ENCODE assay signal across 19 cellular contexts in the genomic region with DNA sequence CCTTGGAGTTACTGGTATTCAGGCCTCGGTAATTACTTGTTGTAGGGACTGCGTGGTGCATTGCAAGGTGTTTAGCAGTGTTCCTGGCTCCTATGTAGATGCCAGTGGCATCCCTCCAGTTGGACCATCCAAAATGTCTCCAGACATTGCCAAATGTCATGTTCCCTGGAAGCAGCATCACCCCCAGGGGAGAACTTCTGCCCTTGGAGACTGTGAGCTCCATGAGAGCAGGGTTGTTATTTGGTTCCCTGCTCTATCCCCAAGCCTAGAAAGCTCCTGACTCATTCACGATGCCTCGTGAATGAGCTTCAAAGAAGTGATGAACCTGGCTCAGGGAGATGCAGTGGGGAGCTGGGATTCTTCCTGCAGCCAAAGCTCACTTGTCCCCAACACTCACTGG. TPM values are rescaled to one million over a fixed set of nuclear protein-coding genes. Genes with fewer than 3 reads are reported as not detected.
"Had no signal": no experiment of that assay in that cellular context is flagged by ENCODE, and none has a peak within 500 bp of the region (broad histone marks: within the 10 kb centered on the region; RNA-seq: fewer than 3 reads in every experiment).

No MANE protein-coding gene starts in this region.

- H3K4me3 ChIP-seq: body of pancreas, right lobe of liver, upper lobe of left lung had no signal

- H3K9me3 ChIP-seq: body of pancreas, right lobe of liver, upper lobe of left lung had no signal

- DNase-seq: activated CD4-positive, alpha-beta memory T cell treated with anti-CD3 and anti-CD28 coated beads, Interleukin-2, amount 10 ng/mL, durations not matched to agents 7 days and 5 days; activated CD4-positive, alpha-beta T cell treated with anti-CD3 and anti-CD28 coated beads, Interleukin-2, amount 10 ng/mL, durations not matched to agents 24 days and 14 days; activated effector memory CD4-positive, alpha-beta T cell treated with Interleukin-2 at 50 U/mL for 16 hours; activated naive CD4-positive, alpha-beta T cell treated with anti-CD3 and anti-CD28 coated beads for 36 hours; activated T-cell treated with anti-CD3 and anti-CD28 coated beads, Interleukin-2, amount 50 U/mL, for 72 hours; anterior cingulate cortex; body of pancreas; caudate nucleus; effector CD4-positive, alpha-beta T cell; hippocampal formation; kidney glomerular epithelial cell; nephron progenitor cell; right lobe of liver; small intestine; upper lobe of left lung had no signal

- H3K27ac ChIP-seq: body of pancreas, right lobe of liver, upper lobe of left lung, VCaP had no signal

- H3K36me3 ChIP-seq: right lobe of liver, upper lobe of left lung had no signal

- FAIRE-seq: endometrium, frontal cortex, small intestine had no signal

- H3K27me3 ChIP-seq: body of pancreas, right lobe of liver, upper lobe of left lung had no signal

RNA-seq across cellular contexts. Expression of gene CD248, which starts 4.8 kb away (rescaled TPM):
- total RNA-seq: activated CD4-positive, alpha-beta memory T cell treated with anti-CD3 and anti-CD28 coated beads, Interleukin-2, amount 10 ng/mL, durations not matched to agents 7 days and 5 days; activated CD4-positive, alpha-beta T cell treated with anti-CD3 and anti-CD28 coated beads, Interleukin-2, amount 10 ng/mL, durations not matched to agents 24 days and 14 days had no signal

RNA-seq across cellular contexts. Expression of gene TMEM151A, which starts 29.9 kb away (rescaled TPM):
- total RNA-seq: activated CD4-positive, alpha-beta memory T cell treated with anti-CD3 and anti-CD28 coated beads, Interleukin-2, amount 10 ng/mL, durations not matched to agents 7 days and 5 days; activated CD4-positive, alpha-beta T cell treated with anti-CD3 and anti-CD28 coated beads, Interleukin-2, amount 10 ng/mL, durations not matched to agents 24 days and 14 days; activated naive CD4-positive, alpha-beta T cell treated with anti-CD3 and anti-CD28 coated beads for 36 hours; T-helper 2 cell treated with Interferon-gamma antibody and Interleukin-4, amounts not matched to agents 100 ng/mL and 5 ng/mL, for 36 hours had no signal
